8 cellular contexts compared by ENCODE assay signal in the genomic region with DNA sequence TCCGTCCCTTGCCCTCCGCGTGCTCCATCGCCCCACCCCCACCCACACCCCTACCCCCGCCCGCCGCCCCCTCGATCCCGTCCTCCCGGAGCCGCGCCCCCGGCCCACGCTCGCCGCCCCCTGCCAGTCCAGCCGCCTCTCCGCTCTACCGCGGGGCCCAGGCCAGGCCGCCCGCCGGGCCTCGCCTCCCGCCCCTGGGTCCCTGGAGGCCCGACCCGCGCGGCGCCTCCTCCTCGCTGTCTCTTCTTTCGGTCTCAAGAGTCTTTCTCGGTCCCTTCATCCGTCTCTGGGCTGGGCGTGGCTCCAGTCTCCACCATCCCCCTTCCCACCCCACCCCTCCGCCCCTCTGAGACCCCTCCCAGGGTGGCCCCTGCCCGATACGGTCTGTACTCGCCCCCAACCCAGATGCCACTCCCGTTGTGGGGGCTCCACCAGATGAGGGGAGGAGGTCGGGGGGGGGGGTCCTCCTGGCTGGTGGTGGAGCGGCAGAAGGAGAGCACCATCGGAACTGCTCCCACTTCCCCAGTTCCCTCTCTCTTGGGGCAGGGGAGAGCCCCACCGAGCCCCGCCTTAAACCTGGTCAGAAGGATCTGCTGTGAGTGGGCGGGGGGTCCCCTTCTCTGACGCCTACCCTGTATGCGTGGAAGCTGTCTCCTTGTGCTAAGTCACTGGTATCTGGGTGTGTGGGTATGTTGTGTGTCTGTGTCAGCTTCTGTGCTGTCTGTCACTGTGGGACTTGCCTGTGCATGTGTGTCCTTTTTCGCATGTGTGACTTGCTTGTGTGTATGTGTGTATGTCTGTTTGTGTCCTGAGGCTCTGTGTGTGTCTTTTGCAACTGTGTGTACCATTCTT. TPM values are rescaled to one million over a fixed set of nuclear protein-coding genes. Genes with fewer than 3 reads are reported as not detected.
DNase-seq lines count a peak whose midpoint lies in the region; ATAC-seq and TF ChIP-seq lines count a peak whose summit lies in the region.

No MANE protein-coding gene starts in this region.

- no peak for TF ChIP-seq POLR2A in prostate gland (IDR thresholded peaks at IDR 0.05)

- peak; percentile 6 for ATAC-seq in foreskin keratinocyte
- ATAC-seq in GM19452 (IDR thresholded peaks at IDR 0.05; ENCODE audit: unreplicated experiment), result no peak
- no peak for ATAC-seq in HG02938 (IDR thresholded peaks at IDR 0.05; ENCODE audit: unreplicated experiment)

- peak overlapping the region; percentile 97 to 99 for H3K4me3 ChIP-seq in prostate gland

- H3K27ac ChIP-seq in foreskin keratinocyte (no peak overlapping the region), prostate gland (peak overlapping the region; percentile 92 to 95)

- 5% methylated on average over 48 of the region's 49 CpGs for WGBS in prostate gland

- peak; percentile 68 for DNase-seq in SIG-M5 treated with dmso at 0.1 percent for 504 hours (lab: John Stamatoyannopoulos, UW; ENCODE audit: unreplicated experiment)
- DNase-seq in SIG-M5 (lab: John Stamatoyannopoulos, UW), result no peak
- DNase-seq in NCI-H526 treated with DMSO at 0.1 percent for 48 hours (lab: John Stamatoyannopoulos, UW), result peak; percentile 33
- DNase-seq in activated T-cell treated with anti-CD3 and anti-CD28 coated beads, Interleukin-2, amount 50 U/mL, for 48 hours, result peak; percentile 61 to 64
- peak in 1 of 2 donors; percentile 39 for DNase-seq in foreskin keratinocyte
- DNase-seq in prostate gland (ENCODE audit: low spot score), result no peak

- H3K36me3 ChIP-seq in prostate gland, result no peaks in the 10 kb centered on the region

- intact Hi-C loops in prostate gland (cut with DNase I), result no loop called here

- TF ChIP-seq CTCF in foreskin keratinocyte (conservative IDR thresholded peaks at IDR 0.05) (no peak), prostate gland (IDR thresholded peaks at IDR 0.05) (no peak)

- no peaks in the 10 kb centered on the region for H3K9me3 ChIP-seq in prostate gland

- H3K27me3 ChIP-seq in foreskin keratinocyte, result peaks cover 23% of the 10 kb centered on the region
- H3K27me3 ChIP-seq in prostate gland (replicated peaks; ENCODE audit: insufficient read depth), result no peaks in the 10 kb centered on the region

- peaks cover 4% of the 10 kb centered on the region for H3K4me1 ChIP-seq in foreskin keratinocyte
- H3K4me1 ChIP-seq in prostate gland (replicated peaks), result peaks cover 34% of the 10 kb centered on the region

RNA-seq across cellular contexts. Expression of a gene that starts 1.0 kb away (rescaled TPM):
- 10.1 and 12.4 TPM in 2 replicates for total RNA-seq in foreskin keratinocyte
- 17.9 and 18.2 TPM in 2 replicates for polyA plus RNA-seq in foreskin keratinocyte
- 10 to 100 TPM; 33.4 to 57.9 TPM for total RNA-seq in prostate gland

RNA-seq across cellular contexts. Expression of a gene that starts 31.8 kb away (rescaled TPM):
- total RNA-seq in foreskin keratinocyte (30.1 and 36.0 TPM in 2 replicates), prostate gland (10 to 100 TPM; 10.3 to 31.1 TPM)
- polyA plus RNA-seq in foreskin keratinocyte, result 27.9 and 34.1 TPM in 2 replicates

Comparison
In these comparisons a context has a peak if more than half of its experiments do, and no peak if none do; other contexts are left out.
1. DNase-seq: peak in SIG-M5 treated with dmso at 0.1 percent for 504 hours (single experiment), NCI-H526 treated with DMSO at 0.1 percent for 48 hours (single experiment) and activated T-cell treated with anti-CD3 and anti-CD28 coated beads, Interleukin-2, amount 50 U/mL, for 48 hours (2 of 2); none in SIG-M5 (single experiment) and prostate gland (single experiment).